21 cellular contexts compared by ENCODE assay signal in genomic region chrX:128931071-128931470, GRCh38.
DNase-seq lines count a peak whose midpoint lies in the region; ATAC-seq and TF ChIP-seq lines count a peak whose summit lies in the region.
"Had no signal": no experiment of that assay in that cellular context is flagged by ENCODE, and none has a peak within 500 bp of the region (broad histone marks: within the 10 kb centered on the region; RNA-seq: fewer than 3 reads in every experiment).

No MANE protein-coding gene starts in this region.

- no peaks in the 10 kb centered on the region for H3K36me3 Mint-ChIP-seq in activated T-helper 1 cell treated with anti-CD3 and anti-CD28 coated beads, Interleukin-12 subunit alpha, Interleukin-12 subunit beta, Interleukin-2, Interleukin-4 antibody, amounts not matched to agents 30 ng/mL and 10 ng/mL and 1 ng/mL, durations not matched to agents 14 hours and 24 hours and 36 hours (ENCODE audit: low read depth)
- H3K36me3 Mint-ChIP-seq: CD4-positive, CD25-positive, alpha-beta regulatory T cell; CD8-positive, alpha-beta memory T cell had no signal

- H3K36me3 ChIP-seq in colonic mucosa (no peaks in the 10 kb centered on the region), mucosa of descending colon (ENCODE audit: low read depth) (no peaks in the 10 kb centered on the region)
- H3K36me3 ChIP-seq: BLaER1 had no signal

- H3K4me1 ChIP-seq in colonic mucosa (no peaks in the 10 kb centered on the region), mucosa of descending colon (ENCODE audit: low read depth) (no peaks in the 10 kb centered on the region)
- H3K4me1 ChIP-seq: A549 had no signal

- peak; percentile 77 for ATAC-seq in mucosa of descending colon
- ATAC-seq: A549, GM23338, K562 had no signal

- no peak overlapping the region for H3K4me3 ChIP-seq in colonic mucosa
- no peak overlapping the region for H3K4me3 ChIP-seq in mucosa of descending colon
- H3K4me3 ChIP-seq: A549, BLaER1, GM23338, K562 had no signal

- no peak overlapping the region for H3K27ac ChIP-seq in colonic mucosa
- H3K27ac ChIP-seq: 22Rv1, A549, BLaER1 had no signal

- no peak overlapping the region for H3K4me3 Mint-ChIP-seq in activated T-helper 1 cell treated with anti-CD3 and anti-CD28 coated beads, Interleukin-12 subunit alpha, Interleukin-12 subunit beta, Interleukin-2, Interleukin-4 antibody, amounts not matched to agents 30 ng/mL and 10 ng/mL and 1 ng/mL, durations not matched to agents 14 hours and 24 hours and 36 hours
- H3K4me3 Mint-ChIP-seq: CD8-positive, alpha-beta memory T cell; GM23338; HFFc6 had no signal

- no peaks in the 10 kb centered on the region for H3K4me1 Mint-ChIP-seq in activated T-helper 1 cell treated with anti-CD3 and anti-CD28 coated beads, Interleukin-12 subunit alpha, Interleukin-12 subunit beta, Interleukin-2, Interleukin-4 antibody, amounts not matched to agents 30 ng/mL and 10 ng/mL and 1 ng/mL, durations not matched to agents 14 hours and 24 hours and 36 hours (ENCODE audit: low read depth)
- H3K4me1 Mint-ChIP-seq: CD4-positive, CD25-positive, alpha-beta regulatory T cell; CD8-positive, alpha-beta memory T cell; GM23338 had no signal

- H3K9ac ChIP-seq in colonic mucosa (ENCODE audit: low read depth in 2 of 2, low read length in 2 of 2): no peak overlapping the region
- H3K9ac ChIP-seq: BLaER1 had no signal

- H3K9me3 Mint-ChIP-seq in activated T-helper 1 cell treated with anti-CD3 and anti-CD28 coated beads, Interleukin-12 subunit alpha, Interleukin-12 subunit beta, Interleukin-2, Interleukin-4 antibody, amounts not matched to agents 30 ng/mL and 10 ng/mL and 1 ng/mL, durations not matched to agents 14 hours and 24 hours and 36 hours: peaks cover 4% of the 10 kb centered on the region

- no peak overlapping the region for H3K27ac Mint-ChIP-seq in activated T-helper 1 cell treated with anti-CD3 and anti-CD28 coated beads, Interleukin-12 subunit alpha, Interleukin-12 subunit beta, Interleukin-2, Interleukin-4 antibody, amounts not matched to agents 30 ng/mL and 10 ng/mL and 1 ng/mL, durations not matched to agents 14 hours and 24 hours and 36 hours
- H3K27ac Mint-ChIP-seq: CD4-positive, CD25-positive, alpha-beta regulatory T cell; CD8-positive, alpha-beta memory T cell; GM23338; HFFc6 had no signal

- H3K9me3 ChIP-seq in colonic mucosa: no peaks in the 10 kb centered on the region
- H3K9me3 ChIP-seq in mucosa of descending colon: no peaks in the 10 kb centered on the region

- intact Hi-C loops in colonic mucosa (cut with DNase I) (no loop called here), mucosa of descending colon (cut with DNase I, micrococcal nuclease) (no loop called here)
- intact Hi-C loops in activated T-helper 1 cell treated with anti-CD3 and anti-CD28 coated beads, Interleukin-12 subunit alpha, Interleukin-12 subunit beta, Interleukin-2, Interleukin-4 antibody, amounts not matched to agents 30 ng/mL and 10 ng/mL and 1 ng/mL, durations not matched to agents 14 hours and 24 hours and 36 hours (cut with micrococcal nuclease): no loop called here

- H3K27me3 ChIP-seq in colonic mucosa: no peaks in the 10 kb centered on the region

- no peak for TF ChIP-seq CTCF in colonic mucosa (IDR thresholded peaks at IDR 0.05)
- no peak for TF ChIP-seq CTCF in mucosa of descending colon (IDR thresholded peaks at IDR 0.05)

- DNase-seq in DMS53 (lab: John Stamatoyannopoulos, UW) (peak; percentile 7), DMS53 treated with DMSO at 0.1 percent for 48 hours (lab: John Stamatoyannopoulos, UW; ENCODE audit: unreplicated experiment) (no peak), colonic mucosa (peak; percentile 20), mucosa of descending colon (peak in 1 of 3 donors; percentile 43), NCI-H748 treated with DMSO at 0.1 percent for 48 hours (lab: John Stamatoyannopoulos, UW) (no peak), CD1c-positive myeloid dendritic cell (ENCODE audit: extremely low spot score) (no peak)
- no peak for DNase-seq in activated T-helper 1 cell treated with anti-CD3 and anti-CD28 coated beads, Interleukin-12 subunit alpha, Interleukin-12 subunit beta, Interleukin-2, Interleukin-4 antibody, amounts not matched to agents 30 ng/mL and 10 ng/mL and 1 ng/mL, durations not matched to agents 14 hours and 24 hours and 36 hours (ENCODE audit: low spot score)
- DNase-seq: CD4-positive, CD25-positive, alpha-beta regulatory T cell; CD8-positive, alpha-beta memory T cell; COR-L47; DMS 273 treated with DMSO at 0.1 percent for 48 hours; DMS79; GDM1; HCEC 1CT; HFFc6; IMR-90 had no signal

- no peaks in the 10 kb centered on the region for H3K27me3 Mint-ChIP-seq in activated T-helper 1 cell treated with anti-CD3 and anti-CD28 coated beads, Interleukin-12 subunit alpha, Interleukin-12 subunit beta, Interleukin-2, Interleukin-4 antibody, amounts not matched to agents 30 ng/mL and 10 ng/mL and 1 ng/mL, durations not matched to agents 14 hours and 24 hours and 36 hours (ENCODE audit: insufficient read depth)
- H3K27me3 Mint-ChIP-seq: CD4-positive, CD25-positive, alpha-beta regulatory T cell had no signal

Comparison
In these comparisons a context has a peak if more than half of its experiments do, and no peak if none do; other contexts are left out.
1. DNase-seq: peak in DMS53 (single experiment) and colonic mucosa (single experiment); none in DMS53 treated with DMSO at 0.1 percent for 48 hours (single experiment), NCI-H748 treated with DMSO at 0.1 percent for 48 hours (single experiment), CD1c-positive myeloid dendritic cell (single experiment) and activated T-helper 1 cell treated with anti-CD3 and anti-CD28 coated beads, Interleukin-12 subunit alpha, Interleukin-12 subunit beta, Interleukin-2, Interleukin-4 antibody, amounts not matched to agents 30 ng/mL and 10 ng/mL and 1 ng/mL, durations not matched to agents 14 hours and 24 hours and 36 hours (single experiment).